Comparison of ENCODE assay signal across 20 cellular contexts in the genomic region with DNA sequence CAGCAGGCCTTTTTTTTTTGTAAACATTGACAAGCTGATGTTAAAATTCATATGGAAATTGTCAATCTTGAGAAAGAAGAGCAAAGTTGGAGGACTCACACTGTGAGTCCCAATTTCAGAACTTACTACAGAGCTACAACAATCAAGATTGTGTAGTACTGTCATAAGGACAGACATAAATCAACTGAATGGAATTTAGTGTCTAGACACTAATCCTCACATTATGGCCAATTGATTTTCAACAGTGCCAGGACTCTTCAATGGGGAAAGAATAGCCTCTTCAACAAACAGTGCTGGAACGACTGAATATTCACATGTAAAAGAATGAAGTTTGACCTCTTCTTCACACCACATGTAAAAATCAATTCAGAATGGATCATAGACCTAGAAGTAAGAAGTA.
"Had no signal": no experiment of that assay in that cellular context is flagged by ENCODE, and none has a peak within 500 bp of the region (broad histone marks: within the 10 kb centered on the region; RNA-seq: fewer than 3 reads in every experiment).

No MANE protein-coding gene starts in this region.

- H3K27ac ChIP-seq: esophagus squamous epithelium, left lung, neural progenitor cell, parathyroid adenoma, testis, tibial artery had no signal

- H3K4me2 ChIP-seq: neural progenitor cell had no signal

- DNase-seq: cortex of kidney; effector memory CD8-positive, alpha-beta T cell; erythroblast; esophagus squamous epithelium; left cardiac atrium; left lung; mesenchymal stem cell; mucosa of descending colon; naive B cell; stimulated activated CD4-positive, alpha-beta T cell treated with anti-CD3 and anti-CD28 coated beads, Interleukin-2, amount 100 ng/mL, for 24 hours; stimulated activated CD4-positive, alpha-beta T cell treated with anti-CD3 and anti-CD28 coated beads, Interleukin-4, amount 100 ng/mL, for 24 hours; stimulated activated naive CD4-positive, alpha-beta T cell treated with Interleukin-2 at 50 U/mL for 16 hours; substantia nigra; testis; tibial artery had no signal

- H3K36me3 ChIP-seq: esophagus squamous epithelium, left lung, neural progenitor cell, tibial artery had no signal

- H3K27me3 ChIP-seq: esophagus squamous epithelium, left lung, neural progenitor cell, testis, tibial artery had no signal

- H3K9ac ChIP-seq: neural progenitor cell, parathyroid adenoma had no signal

- ATAC-seq: effector memory CD8-positive, alpha-beta T cell; left cardiac atrium; left lung; mucosa of descending colon; natural killer cell treated with Interleukin-12 subunit alpha and Interleukin-12 subunit beta and Interleukin-15 and Interleukin-18, amount 100 ng/mL, for 72 hours; sciatic nerve; stimulated activated effector memory CD8-positive, alpha-beta T cell treated with anti-CD3 and anti-CD28 coated beads, Interleukin-12 subunit alpha, Interleukin-12 subunit beta, amount 100 ng/mL, for 72 hours had no signal

- H3K4me3 ChIP-seq: esophagus squamous epithelium, left lung, mucosa of descending colon, neural progenitor cell, testis, tibial artery had no signal

- H3K79me2 ChIP-seq: parathyroid adenoma had no signal

- H3K9me3 ChIP-seq: esophagus squamous epithelium, mucosa of descending colon, testis, tibial artery had no signal

- H2AFZ ChIP-seq: neural progenitor cell, parathyroid adenoma had no signal

- H3K4me1 ChIP-seq: neural progenitor cell had no signal
